In genomic region chr7:41877118-41877517, GRCh38 we compare ENCODE assay signal across 22 cellular contexts.
A peak's percentile ranks its signal among the peaks of the same experiment; 100 is the strongest.
DNase-seq lines count a peak whose midpoint lies in the region; ATAC-seq, FAIRE-seq and TF ChIP-seq lines count a peak whose summit lies in the region.
"Had no signal": no experiment of that assay in that cellular context is flagged by ENCODE, and none has a peak within 500 bp of the region (broad histone marks: within the 10 kb centered on the region; RNA-seq: fewer than 3 reads in every experiment).

No MANE protein-coding gene starts in this region.

- no peaks in the 10 kb centered on the region for H3K9me3 ChIP-seq in endodermal cell (ENCODE audit: control insufficient read depth, low read length)
- H3K9me3 ChIP-seq in vagina: no peaks in the 10 kb centered on the region
- H3K9me3 ChIP-seq: BE2C, SJSA1 had no signal

- H3K27me3 Mint-ChIP-seq in stimulated activated naive CD8-positive, alpha-beta T cell treated with anti-CD3 and anti-CD28 coated beads, Interleukin-15, Interleukin-2, amounts not matched to agents 100 ng/mL and 50 ng/mL, for 24 hours: peaks cover 26% of the 10 kb centered on the region
- H3K27me3 Mint-ChIP-seq in endodermal cell (ENCODE audit: insufficient read depth) (peaks cover 3% of the 10 kb centered on the region), naive B cell (no peaks in the 10 kb centered on the region), T-cell (peaks cover 9 to 15% of the 10 kb centered on the region in 2 donors)

- no peak for TF ChIP-seq CTCF in endodermal cell (conservative IDR thresholded peaks at IDR 0.05)
- no peak for TF ChIP-seq CTCF in vagina (IDR thresholded peaks at IDR 0.05)

- H3K36me3 Mint-ChIP-seq in stimulated activated naive CD8-positive, alpha-beta T cell treated with anti-CD3 and anti-CD28 coated beads, Interleukin-15, Interleukin-2, amounts not matched to agents 100 ng/mL and 50 ng/mL, for 24 hours (ENCODE audit: low read depth): peaks cover 20% of the 10 kb centered on the region
- H3K36me3 Mint-ChIP-seq in endodermal cell (ENCODE audit: low read depth): no peaks in the 10 kb centered on the region
- H3K36me3 Mint-ChIP-seq in naive B cell: no peaks in the 10 kb centered on the region
- no peaks in the 10 kb centered on the region for H3K36me3 Mint-ChIP-seq in T-cell

- DNase-seq in stimulated activated naive CD8-positive, alpha-beta T cell treated with anti-CD3 and anti-CD28 coated beads, Interleukin-15, Interleukin-2, amounts not matched to agents 100 U/mL and 50 U/mL, for 24 hours: no peak
- DNase-seq in endodermal cell (peak; percentile 37), naive B cell (no peak), urothelium cell line (ENCODE audit: low spot score) (no peak), NCI-H446 treated with DMSO at 0.1 percent for 48 hours (lab: John Stamatoyannopoulos, UW) (no peak), vagina (ENCODE audit: extremely low spot score in 2 of 2) (no peak), T-cell (no peak)
- DNase-seq: BE2C, DMS53, GDM1, Kasumi-1, NCI-H1417, NCI-H1694 treated with DMSO at 0.1 percent for 48 hours, NCI-H2081 treated with DMSO at 0.1 percent for 48 hours, NCI-H2171 treated with DMSO at 0.1 percent for 48 hours, NCI-H446, NCI-H526 treated with DMSO at 0.1 percent for 48 hours had no signal

- H3K4me3 ChIP-seq in endodermal cell (ENCODE audit: low read length) (no peak overlapping the region), vagina (no peak overlapping the region)
- H3K4me3 ChIP-seq: SJSA1 had no signal

- no peaks in the 10 kb centered on the region for H3K27me3 ChIP-seq in endodermal cell (ENCODE audit: control insufficient read depth, insufficient read depth, low read length, poor library complexity, severe bottlenecking)
- H3K27me3 ChIP-seq in vagina: no peaks in the 10 kb centered on the region
- H3K27me3 ChIP-seq: BE2C, SJSA1 had no signal

- peaks cover 49% of the 10 kb centered on the region for H3K4me1 Mint-ChIP-seq in stimulated activated naive CD8-positive, alpha-beta T cell treated with anti-CD3 and anti-CD28 coated beads, Interleukin-15, Interleukin-2, amounts not matched to agents 100 ng/mL and 50 ng/mL, for 24 hours (ENCODE audit: low read depth)
- H3K4me1 Mint-ChIP-seq in endodermal cell (no peaks in the 10 kb centered on the region), naive B cell (peaks cover 24 to 66% (median 51%) of the 10 kb centered on the region in 3 donors), T-cell (peaks cover 10 to 15% (median 11%) of the 10 kb centered on the region in 3 donors)

- peaks cover 15% of the 10 kb centered on the region for H3K9me3 Mint-ChIP-seq in stimulated activated naive CD8-positive, alpha-beta T cell treated with anti-CD3 and anti-CD28 coated beads, Interleukin-15, Interleukin-2, amounts not matched to agents 100 ng/mL and 50 ng/mL, for 24 hours
- no peaks in the 10 kb centered on the region for H3K9me3 Mint-ChIP-seq in endodermal cell
- peaks cover 0 to 6% (median 1%) of the 10 kb centered on the region in 7 donors for H3K9me3 Mint-ChIP-seq in naive B cell
- peaks cover 0 to 6% (median 3%) of the 10 kb centered on the region in 3 donors for H3K9me3 Mint-ChIP-seq in T-cell

- H3K36me3 ChIP-seq in endodermal cell (ENCODE audit: control insufficient read depth, insufficient read depth, low read length) (no peaks in the 10 kb centered on the region), vagina (no peaks in the 10 kb centered on the region)
- H3K36me3 ChIP-seq: BE2C, SJSA1 had no signal

- FAIRE-seq in urothelium cell line (lab: Jason Lieb, UNC): peak; percentile 50
- FAIRE-seq: D721Med had no signal

- no peak for ATAC-seq in stimulated activated naive CD8-positive, alpha-beta T cell treated with anti-CD3 and anti-CD28 coated beads, Interleukin-15, Interleukin-2, amounts not matched to agents 100 U/mL and 50 U/mL, for 24 hours
- ATAC-seq in naive B cell (ENCODE audit: low read depth in 2 of 2) (no peak), T-cell (replicated peaks in 1 of 4) (no peak)
- ATAC-seq: HCT116, Right ventricle myocardium inferior had no signal

- POLR2A ChIA-PET in T-cell (lab: Charles Lee): no interaction called here

- peak overlapping the region; percentile 26 for H3K27ac Mint-ChIP-seq in stimulated activated naive CD8-positive, alpha-beta T cell treated with anti-CD3 and anti-CD28 coated beads, Interleukin-15, Interleukin-2, amounts not matched to agents 100 ng/mL and 50 ng/mL, for 24 hours
- H3K27ac Mint-ChIP-seq in endodermal cell (no peak overlapping the region), naive B cell (peak overlapping the region; percentile 34 to 92 (median 44)), T-cell (no peak overlapping the region)

- intact Hi-C loops in vagina (cut with DNase I): loop anchor here (1.0 kb wide), 1 partner anchor 18 kb away; no protein-coding TSS in a partner anchor

- H3K4me1 ChIP-seq in endodermal cell (ENCODE audit: control insufficient read depth, insufficient read depth, low read length): no peaks in the 10 kb centered on the region
- no peaks in the 10 kb centered on the region for H3K4me1 ChIP-seq in vagina
- H3K4me1 ChIP-seq: BE2C had no signal

- H3K9ac ChIP-seq in endodermal cell (ENCODE audit: extremely low read depth, low read length, poor library complexity, severe bottlenecking): no peak overlapping the region

- no peak overlapping the region for H3K4me3 Mint-ChIP-seq in stimulated activated naive CD8-positive, alpha-beta T cell treated with anti-CD3 and anti-CD28 coated beads, Interleukin-15, Interleukin-2, amounts not matched to agents 100 ng/mL and 50 ng/mL, for 24 hours
- no peak overlapping the region for H3K4me3 Mint-ChIP-seq in endodermal cell
- peak overlapping the region in 3 of 8 donors; percentile 10 to 56 (median 39) for H3K4me3 Mint-ChIP-seq in naive B cell
- no peak overlapping the region for H3K4me3 Mint-ChIP-seq in T-cell

- 96 to 100% methylated on average over 2 to 7 of the region's 7 CpGs for WGBS in endodermal cell (ENCODE audit: insufficient coverage in 1 of 2, insufficient read length in 1 of 2), 2 experiments

- H3K27ac ChIP-seq in endodermal cell (ENCODE audit: low read depth, low read length) (no peak overlapping the region), vagina (no peak overlapping the region)
- H3K27ac ChIP-seq: SJSA1 had no signal

- no peak for TF ChIP-seq POLR2A in vagina (IDR thresholded peaks at IDR 0.05)

- CTCF ChIA-PET in T-cell (lab: Charles Lee): interaction anchor here in 1 of 2 donors (0.5 kb wide), 1 partner anchor 72 kb away, joined by 4 read pairs; no protein-coding TSS in a partner anchor

Comparison
In these comparisons a context has a peak if more than half of its experiments do, and no peak if none do; other contexts are left out.
1. H3K27ac Mint-ChIP-seq: peak in stimulated activated naive CD8-positive, alpha-beta T cell treated with anti-CD3 and anti-CD28 coated beads, Interleukin-15, Interleukin-2, amounts not matched to agents 100 ng/mL and 50 ng/mL, for 24 hours (single experiment) and naive B cell (6 of 6); none in endodermal cell (single experiment) and T-cell (0 of 2).